ENCODE assay signal across 23 cellular contexts in genomic region chr16:8661703-8662102, GRCh38.
"Had no signal": no experiment of that assay in that cellular context is flagged by ENCODE, and none has a peak within 500 bp of the region (broad histone marks: within the 10 kb centered on the region; RNA-seq: fewer than 3 reads in every experiment).

No MANE protein-coding gene starts in this region.

- FAIRE-seq: bronchial epithelial cell, TTC549 had no signal

- H3K27me3 Mint-ChIP-seq: activated B cell treated with CpG ODN at 0.5 μM for 24 hours; activated CD4-positive, alpha-beta memory T cell treated with anti-CD3 and anti-CD28 coated beads for 36 hours; activated CD4-positive, alpha-beta T cell treated with anti-CD3 and anti-CD28 coated beads, Interleukin-2, amount 10 ng/mL, durations not matched to agents 24 days and 14 days; activated CD8-positive, alpha-beta memory T cell treated with anti-CD3 and anti-CD28 coated beads, Interleukin-2, amount 10 ng/mL, durations not matched to agents 7 days and 5 days; activated CD8-positive, alpha-beta T cell treated with anti-CD3 and anti-CD28 coated beads for 36 hours; activated naive CD4-positive, alpha-beta T cell treated with anti-CD3 and anti-CD28 coated beads, Interleukin-2, amount 10 ng/mL, durations not matched to agents 7 days and 5 days; activated naive CD4-positive, alpha-beta T cell treated with anti-CD3 and anti-CD28 coated beads, Interleukin-2, amount 50 U/mL, for 24 hours; activated naive CD8-positive, alpha-beta T cell; activated naive CD8-positive, alpha-beta T cell treated with anti-CD3 and anti-CD28 coated beads, Interleukin-2, amount 10 ng/mL, durations not matched to agents 7 days and 5 days; activated naive CD8-positive, alpha-beta T cell treated with anti-CD3 and anti-CD28 coated beads, Interleukin-2, amount 50 U/mL, for 24 hours; activated T-cell treated with anti-CD3 and anti-CD28 coated beads, Interleukin-2, amount 50 U/mL, for 24 hours; central memory CD8-positive, alpha-beta T cell had no signal

- H3K4me3 Mint-ChIP-seq: activated B cell treated with CpG ODN at 0.5 μM for 24 hours; activated CD4-positive, alpha-beta memory T cell treated with anti-CD3 and anti-CD28 coated beads for 36 hours; activated CD4-positive, alpha-beta T cell treated with anti-CD3 and anti-CD28 coated beads, Interleukin-2, amount 10 ng/mL, durations not matched to agents 24 days and 14 days; activated CD8-positive, alpha-beta memory T cell treated with anti-CD3 and anti-CD28 coated beads, Interleukin-2, amount 10 ng/mL, durations not matched to agents 7 days and 5 days; activated CD8-positive, alpha-beta T cell treated with anti-CD3 and anti-CD28 coated beads for 36 hours; activated naive CD4-positive, alpha-beta T cell treated with anti-CD3 and anti-CD28 coated beads, Interleukin-2, amount 10 ng/mL, durations not matched to agents 7 days and 5 days; activated naive CD4-positive, alpha-beta T cell treated with anti-CD3 and anti-CD28 coated beads, Interleukin-2, amount 50 U/mL, for 24 hours; activated naive CD8-positive, alpha-beta T cell; activated naive CD8-positive, alpha-beta T cell treated with anti-CD3 and anti-CD28 coated beads, Interleukin-2, amount 10 ng/mL, durations not matched to agents 7 days and 5 days; activated naive CD8-positive, alpha-beta T cell treated with anti-CD3 and anti-CD28 coated beads, Interleukin-2, amount 50 U/mL, for 24 hours; activated T-cell treated with anti-CD3 and anti-CD28 coated beads, Interleukin-2, amount 50 U/mL, for 24 hours; central memory CD8-positive, alpha-beta T cell; T-helper 1 cell treated with Interleukin-12 subunit alpha and Interleukin-12 subunit beta and Interleukin-4 antibody, amounts not matched to agents 30 μg/mL and 1 μg/mL, for 36 hours; T-helper 2 cell treated with Interferon-gamma antibody and Interleukin-4, amounts not matched to agents 5 μg/mL and 100 μg/mL, for 36 hours had no signal

- H3K4me1 ChIP-seq: ascending aorta had no signal

- H3K27ac Mint-ChIP-seq: activated B cell treated with CpG ODN at 0.5 μM for 24 hours; activated CD4-positive, alpha-beta memory T cell treated with anti-CD3 and anti-CD28 coated beads for 36 hours; activated CD4-positive, alpha-beta T cell treated with anti-CD3 and anti-CD28 coated beads, Interleukin-2, amount 10 ng/mL, durations not matched to agents 24 days and 14 days; activated CD8-positive, alpha-beta memory T cell treated with anti-CD3 and anti-CD28 coated beads, Interleukin-2, amount 10 ng/mL, durations not matched to agents 7 days and 5 days; activated CD8-positive, alpha-beta T cell treated with anti-CD3 and anti-CD28 coated beads for 36 hours; activated naive CD4-positive, alpha-beta T cell treated with anti-CD3 and anti-CD28 coated beads, Interleukin-2, amount 10 ng/mL, durations not matched to agents 7 days and 5 days; activated naive CD4-positive, alpha-beta T cell treated with anti-CD3 and anti-CD28 coated beads, Interleukin-2, amount 50 U/mL, for 24 hours; activated naive CD8-positive, alpha-beta T cell; activated naive CD8-positive, alpha-beta T cell treated with anti-CD3 and anti-CD28 coated beads, Interleukin-2, amount 10 ng/mL, durations not matched to agents 7 days and 5 days; activated naive CD8-positive, alpha-beta T cell treated with anti-CD3 and anti-CD28 coated beads, Interleukin-2, amount 50 U/mL, for 24 hours; activated T-cell treated with anti-CD3 and anti-CD28 coated beads, Interleukin-2, amount 50 U/mL, for 24 hours; activated T-helper 2 cell treated with anti-CD3 and anti-CD28 coated beads, Interferon-gamma antibody, Interleukin-2, Interleukin-4, amounts not matched to agents 10 μg/mL and 5 μg/mL and 100 μg/mL, durations not matched to agents 14 hours and 24 hours and 36 hours; T-helper 1 cell treated with Interleukin-12 subunit alpha and Interleukin-12 subunit beta and Interleukin-4 antibody, amounts not matched to agents 30 μg/mL and 1 μg/mL, for 36 hours; T-helper 2 cell treated with Interferon-gamma antibody and Interleukin-4, amounts not matched to agents 5 μg/mL and 100 μg/mL, for 36 hours had no signal

- H3K4me3 ChIP-seq: ascending aorta, cardiac muscle cell had no signal

- H3K9me3 ChIP-seq: ascending aorta had no signal

- H3K36me3 ChIP-seq: cardiac muscle cell had no signal

- H3K4me1 Mint-ChIP-seq: activated B cell treated with CpG ODN at 0.5 μM for 24 hours; activated CD8-positive, alpha-beta memory T cell treated with anti-CD3 and anti-CD28 coated beads, Interleukin-2, amount 10 ng/mL, durations not matched to agents 7 days and 5 days; activated naive CD4-positive, alpha-beta T cell treated with anti-CD3 and anti-CD28 coated beads, Interleukin-2, amount 10 ng/mL, durations not matched to agents 7 days and 5 days; activated naive CD4-positive, alpha-beta T cell treated with anti-CD3 and anti-CD28 coated beads, Interleukin-2, amount 50 U/mL, for 24 hours; activated naive CD8-positive, alpha-beta T cell treated with anti-CD3 and anti-CD28 coated beads, Interleukin-2, amount 10 ng/mL, durations not matched to agents 7 days and 5 days; activated naive CD8-positive, alpha-beta T cell treated with anti-CD3 and anti-CD28 coated beads, Interleukin-2, amount 50 U/mL, for 24 hours; central memory CD8-positive, alpha-beta T cell had no signal

- H3K27ac ChIP-seq: ascending aorta, cardiac muscle cell, VCaP had no signal

- H3K9me3 Mint-ChIP-seq: activated B cell treated with CpG ODN at 0.5 μM for 24 hours; activated CD4-positive, alpha-beta memory T cell treated with anti-CD3 and anti-CD28 coated beads for 36 hours; activated CD4-positive, alpha-beta T cell treated with anti-CD3 and anti-CD28 coated beads, Interleukin-2, amount 10 ng/mL, durations not matched to agents 24 days and 14 days; activated CD8-positive, alpha-beta T cell treated with anti-CD3 and anti-CD28 coated beads for 36 hours; activated naive CD4-positive, alpha-beta T cell treated with anti-CD3 and anti-CD28 coated beads, Interleukin-2, amount 10 ng/mL, durations not matched to agents 7 days and 5 days; activated naive CD4-positive, alpha-beta T cell treated with anti-CD3 and anti-CD28 coated beads, Interleukin-2, amount 50 U/mL, for 24 hours; activated naive CD8-positive, alpha-beta T cell treated with anti-CD3 and anti-CD28 coated beads, Interleukin-2, amount 10 ng/mL, durations not matched to agents 7 days and 5 days; activated naive CD8-positive, alpha-beta T cell treated with anti-CD3 and anti-CD28 coated beads, Interleukin-2, amount 50 U/mL, for 24 hours; activated T-cell treated with anti-CD3 and anti-CD28 coated beads, Interleukin-2, amount 50 U/mL, for 24 hours; activated T-helper 2 cell treated with anti-CD3 and anti-CD28 coated beads, Interferon-gamma antibody, Interleukin-2, Interleukin-4, amounts not matched to agents 10 μg/mL and 5 μg/mL and 100 μg/mL, durations not matched to agents 14 hours and 24 hours and 36 hours; brain; central memory CD8-positive, alpha-beta T cell; T-helper 1 cell treated with Interleukin-12 subunit alpha and Interleukin-12 subunit beta and Interleukin-4 antibody, amounts not matched to agents 30 μg/mL and 1 μg/mL, for 36 hours; T-helper 2 cell treated with Interferon-gamma antibody and Interleukin-4, amounts not matched to agents 5 μg/mL and 100 μg/mL, for 36 hours had no signal

- H3K27me3 ChIP-seq: ascending aorta, cardiac muscle cell had no signal

- DNase-seq: activated B cell treated with CpG ODN at 0.5 μM for 24 hours; activated CD4-positive, CD25-positive, alpha-beta regulatory T cell treated with anti-CD3 and anti-CD28 coated beads, Interleukin-2, amount 50 U/mL, for 72 hours; activated gamma-delta T cell; activated naive CD8-positive, alpha-beta T cell treated with anti-CD3 and anti-CD28 coated beads, Interleukin-2, amount 10 ng/mL, durations not matched to agents 7 days and 5 days had no signal

- H3K36me3 Mint-ChIP-seq: activated CD8-positive, alpha-beta memory T cell treated with anti-CD3 and anti-CD28 coated beads, Interleukin-2, amount 10 ng/mL, durations not matched to agents 7 days and 5 days; activated naive CD4-positive, alpha-beta T cell treated with anti-CD3 and anti-CD28 coated beads, Interleukin-2, amount 10 ng/mL, durations not matched to agents 7 days and 5 days; activated naive CD8-positive, alpha-beta T cell treated with anti-CD3 and anti-CD28 coated beads, Interleukin-2, amount 10 ng/mL, durations not matched to agents 7 days and 5 days; brain had no signal
